23 cellular contexts compared by ENCODE assay signal in the genomic region with DNA sequence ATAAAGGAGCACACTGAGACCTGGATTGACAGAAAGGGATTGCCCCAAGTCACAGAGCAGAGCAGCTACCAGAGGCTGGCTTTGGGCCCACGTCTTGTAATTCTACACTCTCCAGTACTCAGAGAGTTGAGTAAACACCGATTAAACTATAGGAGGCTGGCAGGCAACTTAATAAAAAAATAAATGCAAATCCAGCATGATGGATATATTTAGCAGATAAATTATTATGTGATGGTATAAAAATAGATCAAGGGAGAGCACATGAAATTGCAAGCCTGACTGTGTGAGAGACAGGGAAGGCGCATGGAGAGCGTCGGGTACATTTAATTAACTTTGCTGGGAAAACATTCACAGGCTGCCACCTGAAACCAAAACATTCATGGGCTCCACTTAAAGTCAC.
A peak's percentile ranks its signal among the peaks of the same experiment; 100 is the strongest.
DNase-seq lines count a peak whose midpoint lies in the region; ATAC-seq and TF ChIP-seq lines count a peak whose summit lies in the region.
"Had no signal": no experiment of that assay in that cellular context is flagged by ENCODE, and none has a peak within 500 bp of the region (broad histone marks: within the 10 kb centered on the region; RNA-seq: fewer than 3 reads in every experiment).

No MANE protein-coding gene starts in this region.

- H3K4me3 Mint-ChIP-seq in Caco-2 (ENCODE audit: unreplicated experiment): no peak overlapping the region
- H3K4me3 Mint-ChIP-seq: activated B cell treated with CpG ODN at 0.5 μM for 24 hours; activated naive CD8-positive, alpha-beta T cell treated with anti-CD3 and anti-CD28 coated beads, Interleukin-2, amount 50 U/mL, for 24 hours; natural killer cell treated with Interleukin-12 subunit alpha and Interleukin-12 subunit beta and Interleukin-15 and Interleukin-18, amount 100 ng/mL, for 72 hours had no signal

- H3K36me3 Mint-ChIP-seq in Caco-2 (ENCODE audit: insufficient read depth, unreplicated experiment): no peaks in the 10 kb centered on the region
- H3K36me3 Mint-ChIP-seq: natural killer cell treated with Interleukin-12 subunit alpha and Interleukin-12 subunit beta and Interleukin-15 and Interleukin-18, amount 100 ng/mL, for 72 hours had no signal

- H3K27me3 ChIP-seq in skeletal muscle tissue (ENCODE audit: control insufficient read depth in 3 of 3, insufficient read depth in 3 of 3, low read length in 3 of 3) (peaks cover 0 to 3% (median 0%) of the 10 kb centered on the region in 3 donors), Caco-2 (replicated peaks; ENCODE audit: control insufficient read depth, insufficient read depth, low read length) (no peaks in the 10 kb centered on the region), breast epithelium (peaks cover 0 to 18% of the 10 kb centered on the region in 2 donors)
- H3K27me3 ChIP-seq: brain microvascular endothelial cell had no signal

- peaks cover 11% of the 10 kb centered on the region for H3K27me3 Mint-ChIP-seq in Caco-2 (ENCODE audit: insufficient read depth, unreplicated experiment)

- no peaks in the 10 kb centered on the region for H3K4me1 Mint-ChIP-seq in Caco-2 (ENCODE audit: low read depth, unreplicated experiment)
- H3K4me1 Mint-ChIP-seq: activated B cell treated with CpG ODN at 0.5 μM for 24 hours; activated naive CD8-positive, alpha-beta T cell treated with anti-CD3 and anti-CD28 coated beads, Interleukin-2, amount 50 U/mL, for 24 hours had no signal

- POLR2A ChIA-PET in Caco-2 (lab: Charles Lee): no interaction called here

- H3K9me3 ChIP-seq in skeletal muscle tissue (ENCODE audit: control insufficient read depth in 3 of 3, low read length in 3 of 3): no peaks in the 10 kb centered on the region
- H3K9me3 ChIP-seq in Caco-2: no peaks in the 10 kb centered on the region
- no peaks in the 10 kb centered on the region for H3K9me3 ChIP-seq in breast epithelium
- H3K9me3 ChIP-seq: esophagus squamous epithelium, suprapubic skin had no signal

- CTCF ChIA-PET in Caco-2 (lab: Charles Lee): no interaction called here

- BruUV-seq in Caco-2 (replicated peaks; lab: Mats Ljungman, UMichigan): no TSS peak

- no peak overlapping the region for H3K27ac Mint-ChIP-seq in Caco-2 (ENCODE audit: unreplicated experiment)
- H3K27ac Mint-ChIP-seq: activated B cell treated with CpG ODN at 0.5 μM for 24 hours; activated naive CD8-positive, alpha-beta T cell treated with anti-CD3 and anti-CD28 coated beads, Interleukin-2, amount 50 U/mL, for 24 hours; natural killer cell treated with Interleukin-12 subunit alpha and Interleukin-12 subunit beta and Interleukin-15 and Interleukin-18, amount 100 ng/mL, for 72 hours had no signal

- no peak overlapping the region for H3K4me3 ChIP-seq in fibroblast of pulmonary artery (replicated peaks; ENCODE audit: low read depth, low read length)
- H3K4me3 ChIP-seq in skeletal muscle tissue (ENCODE audit: low read length in 3 of 3): peak overlapping the region in 1 of 3 donors; percentile 7
- no peak overlapping the region for H3K4me3 ChIP-seq in Caco-2 (ENCODE audit: low read depth, low read length)
- no peak overlapping the region for H3K4me3 ChIP-seq in breast epithelium
- H3K4me3 ChIP-seq: coronary artery, esophagus squamous epithelium, suprapubic skin had no signal

- H3K27ac ChIP-seq in skeletal muscle tissue (ENCODE audit: low read depth, low read length) (peak overlapping the region; percentile 56), breast epithelium (no peak overlapping the region)
- H3K27ac ChIP-seq: brain microvascular endothelial cell, coronary artery, esophagus squamous epithelium, suprapubic skin had no signal

- intact Hi-C loops in Right ventricle myocardium inferior (cut with DNase I): no loop called here
- intact Hi-C loops in left cardiac atrium (cut with DNase I): no loop called here
- intact Hi-C loops in Caco-2 (cut with micrococcal nuclease; ENCODE audit: unreplicated experiment): no loop called here
- intact Hi-C loops in breast epithelium (cut with DNase I; ENCODE audit: low total_unique reads): loop anchor here (5.0 to 10.0 kb wide), 2 partner anchors 447 to 905 kb away; no protein-coding TSS in a partner anchor

- TF ChIP-seq CTCF in fibroblast of pulmonary artery (IDR thresholded peaks at IDR 0.05; ENCODE audit: low read length, missing control alignments) (no peak), Caco-2 (IDR thresholded peaks at IDR 0.05; ENCODE audit: insufficient read depth in 1 of 2, low read depth in 1 of 2, low read length in 1 of 2, severe bottlenecking in 1 of 2, unreplicated experiment in 1 of 2) (no peak), breast epithelium (IDR thresholded peaks at IDR 0.05) (no peak)

- DNase-seq in Right ventricle myocardium inferior (ENCODE audit: missing footprints) (no peak), left cardiac atrium (no peak), NCI-H2107 treated with DMSO at 0.1 percent for 48 hours (lab: John Stamatoyannopoulos, UW; ENCODE audit: unreplicated experiment) (peak; percentile 91), fibroblast of pulmonary artery (ENCODE audit: low read depth) (peak; percentile 11), medulla oblongata (ENCODE audit: extremely low spot score) (no peak), Caco-2 (no peak), breast epithelium (ENCODE audit: low spot score in 2 of 2) (no peak)
- DNase-seq: activated B cell treated with CpG ODN at 0.5 μM for 24 hours; activated CD4-positive, alpha-beta T cell treated with anti-CD3 and anti-CD28 coated beads, Interleukin-2, amount 50 U/mL, for 48 hours; activated effector memory CD4-positive, alpha-beta T cell treated with anti-CD3 and anti-CD28 coated beads, Interleukin-2, amount 50 U/mL, for 16 hours; activated naive CD8-positive, alpha-beta T cell treated with anti-CD3 and anti-CD28 coated beads, Interleukin-2, amount 50 U/mL, for 24 hours; brain microvascular endothelial cell; esophagus squamous epithelium; GDM1; left colon; midbrain; NCI-H446 treated with DMSO at 0.1 percent for 48 hours; stimulated activated CD4-positive, alpha-beta T cell treated with anti-CD3 and anti-CD28 coated beads, Interleukin-1b, Interleukin-23, amount 100 ng/mL, for 48 hours; T-helper 9 cell had no signal

- peak; percentile 50 for ATAC-seq in Right ventricle myocardium inferior
- ATAC-seq in left cardiac atrium: no peak
- ATAC-seq: activated naive CD8-positive, alpha-beta T cell treated with anti-CD3 and anti-CD28 coated beads, Interleukin-2, amount 50 U/mL, for 24 hours; left colon; natural killer cell treated with Interleukin-12 subunit alpha and Interleukin-12 subunit beta and Interleukin-15 and Interleukin-18, amount 100 ng/mL, for 72 hours had no signal

- H3K4me1 ChIP-seq in skeletal muscle tissue (ENCODE audit: control insufficient read depth in 3 of 3, insufficient read depth in 3 of 3, low read length in 3 of 3) (peaks cover 0 to 13% (median 11%) of the 10 kb centered on the region in 3 donors), Caco-2 (no peaks in the 10 kb centered on the region), breast epithelium (no peaks in the 10 kb centered on the region)

- H3K9me3 Mint-ChIP-seq in Caco-2 (ENCODE audit: unreplicated experiment): peaks cover 13% of the 10 kb centered on the region
- H3K9me3 Mint-ChIP-seq: activated B cell treated with CpG ODN at 0.5 μM for 24 hours; activated naive CD8-positive, alpha-beta T cell treated with anti-CD3 and anti-CD28 coated beads, Interleukin-2, amount 50 U/mL, for 24 hours; natural killer cell treated with Interleukin-12 subunit alpha and Interleukin-12 subunit beta and Interleukin-15 and Interleukin-18, amount 100 ng/mL, for 72 hours had no signal

- no peaks in the 10 kb centered on the region for H3K36me3 ChIP-seq in skeletal muscle tissue (ENCODE audit: control insufficient read depth in 3 of 3, insufficient read depth in 3 of 3, low read length in 3 of 3)
- no peaks in the 10 kb centered on the region for H3K36me3 ChIP-seq in Caco-2 (ENCODE audit: control insufficient read depth, insufficient read depth, low read length)
- H3K36me3 ChIP-seq in breast epithelium: no peaks in the 10 kb centered on the region
- H3K36me3 ChIP-seq: brain microvascular endothelial cell, esophagus squamous epithelium, suprapubic skin had no signal

- H3K9ac ChIP-seq in skeletal muscle tissue (ENCODE audit: low read depth in 1 of 3, low read length in 3 of 3): peak overlapping the region in 2 of 3 donors; percentile 40 to 47

- TF ChIP-seq POLR2A in breast epithelium (IDR thresholded peaks at IDR 0.05): no peak

Comparison
In these comparisons a context has a peak if more than half of its experiments do, and no peak if none do; other contexts are left out.
1. DNase-seq: peak in NCI-H2107 treated with DMSO at 0.1 percent for 48 hours (single experiment) and fibroblast of pulmonary artery (single experiment); none in Right ventricle myocardium inferior (single experiment), left cardiac atrium (single experiment), medulla oblongata (single experiment), Caco-2 (0 of 2) and breast epithelium (0 of 2).